Comparison of ENCODE assay signal across 8 cellular contexts in genomic region chr10:124530215-124530665, GRCh38.
A peak's percentile ranks its signal among the peaks of the same experiment; 100 is the strongest.
DNase-seq lines count a peak whose midpoint lies in the region; ATAC-seq and TF ChIP-seq lines count a peak whose summit lies in the region.

No MANE protein-coding gene starts in this region.

- ATAC-seq in GM21825 (IDR thresholded peaks at IDR 0.05; ENCODE audit: unreplicated experiment) (peak; percentile 86), SK-N-SH treated with all-trans-retinoic acid at 6 μM for 48 hours (peak; percentile 99), upper lobe of right lung (peak; percentile 93)

- H3K36me3 ChIP-seq in KOPT-K1 (ENCODE audit: insufficient read depth, low read length) = no peaks in the 10 kb centered on the region
- no peaks in the 10 kb centered on the region for H3K36me3 ChIP-seq in upper lobe of right lung

- H3K27ac Mint-ChIP-seq in activated naive CD4-positive, alpha-beta T cell treated with anti-CD3 and anti-CD28 coated beads, Interleukin-2, amount 10 ng/mL, durations not matched to agents 7 days and 5 days = no peak overlapping the region
- no peak overlapping the region for H3K27ac Mint-ChIP-seq in glutamatergic neuron (ENCODE audit: unreplicated experiment)

- no peaks in the 10 kb centered on the region for H3K27me3 ChIP-seq in upper lobe of right lung

- CTCF ChIA-PET in activated naive CD4-positive, alpha-beta T cell treated with anti-CD3 and anti-CD28 coated beads, Interleukin-2, amount 10 ng/mL, durations not matched to agents 7 days and 5 days (lab: Charles Lee) = interaction anchor here (0.6 to 2.9 kb wide), 12 partner anchors 12 to 431 kb away, joined by 3 to 24 read pairs (median 4); no protein-coding TSS in a partner anchor

- no peaks in the 10 kb centered on the region for H3K36me3 Mint-ChIP-seq in activated naive CD4-positive, alpha-beta T cell treated with anti-CD3 and anti-CD28 coated beads, Interleukin-2, amount 10 ng/mL, durations not matched to agents 7 days and 5 days
- H3K36me3 Mint-ChIP-seq in glutamatergic neuron (ENCODE audit: unreplicated experiment) = no peaks in the 10 kb centered on the region

- H3K4me3 Mint-ChIP-seq in activated naive CD4-positive, alpha-beta T cell treated with anti-CD3 and anti-CD28 coated beads, Interleukin-2, amount 10 ng/mL, durations not matched to agents 7 days and 5 days = no peak overlapping the region
- no peak overlapping the region for H3K4me3 Mint-ChIP-seq in glutamatergic neuron (ENCODE audit: unreplicated experiment)

- no peaks in the 10 kb centered on the region for H3K9me3 Mint-ChIP-seq in activated naive CD4-positive, alpha-beta T cell treated with anti-CD3 and anti-CD28 coated beads, Interleukin-2, amount 10 ng/mL, durations not matched to agents 7 days and 5 days
- H3K9me3 Mint-ChIP-seq in glutamatergic neuron (ENCODE audit: unreplicated experiment) = peaks cover 2% of the 10 kb centered on the region

- no peak overlapping the region for H3K4me3 ChIP-seq in upper lobe of right lung

- intact Hi-C loops in posterior vena cava (cut with DNase I) (loop anchor here (5.0 to 10.0 kb wide), 4 partner anchors 212 to 1737 kb away; partner anchors contain the start of gene FAM53B (in 1 of the 2)), upper lobe of right lung (cut with DNase I) (no loop called here)

- peaks cover 6% of the 10 kb centered on the region for H3K4me1 Mint-ChIP-seq in activated naive CD4-positive, alpha-beta T cell treated with anti-CD3 and anti-CD28 coated beads, Interleukin-2, amount 10 ng/mL, durations not matched to agents 7 days and 5 days
- no peaks in the 10 kb centered on the region for H3K4me1 Mint-ChIP-seq in glutamatergic neuron (ENCODE audit: low read depth, unreplicated experiment)

- no peaks in the 10 kb centered on the region for H3K27me3 Mint-ChIP-seq in activated naive CD4-positive, alpha-beta T cell treated with anti-CD3 and anti-CD28 coated beads, Interleukin-2, amount 10 ng/mL, durations not matched to agents 7 days and 5 days
- H3K27me3 Mint-ChIP-seq in glutamatergic neuron (ENCODE audit: unreplicated experiment) = peaks cover 1% of the 10 kb centered on the region

- H3K9me3 ChIP-seq in KOPT-K1 (ENCODE audit: insufficient read depth, low read length, poor library complexity, severe bottlenecking) = no peaks in the 10 kb centered on the region
- H3K9me3 ChIP-seq in upper lobe of right lung = no peaks in the 10 kb centered on the region

- DNase-seq in GF-D8 (lab: John Stamatoyannopoulos, UW) (peak; percentile 18), glutamatergic neuron (peak; percentile 95), posterior vena cava (ENCODE audit: low spot score) (peak; percentile 95), upper lobe of right lung (peak; percentile 93)
- peak; percentile 92 for DNase-seq in activated naive CD4-positive, alpha-beta T cell treated with anti-CD3 and anti-CD28 coated beads, Interleukin-2, amount 10 ng/mL, durations not matched to agents 7 days and 5 days

- H3K27ac ChIP-seq in KOPT-K1 (ENCODE audit: low read depth, low read length, poor library complexity, severe bottlenecking) (peak overlapping the region; percentile 31), upper lobe of right lung (no peak overlapping the region)

- H3K4me1 ChIP-seq in upper lobe of right lung = peaks cover 5% of the 10 kb centered on the region

- TF ChIP-seq CTCF in glutamatergic neuron (IDR thresholded peaks at IDR 0.05; ENCODE audit: partially characterized antibody, unreplicated experiment) (peak; percentile 84), upper lobe of right lung (IDR thresholded peaks at IDR 0.05) (peak; percentile 91)

TF ChIP-seq in SK-N-SH treated with all-trans-retinoic acid at 6 μM for 48 hours, 23 proteins besides CTCF, POLR2A, EP300 and RAD21:
- TF ChIP-seq ARNTL (CRISPR knock-in tag; IDR thresholded peaks at IDR 0.05; ENCODE audit: borderline replicate concordance, low read depth) (no peak), ESRRG (CRISPR knock-in tag; IDR thresholded peaks at IDR 0.05) (no peak), GLIS3 (CRISPR knock-in tag; IDR thresholded peaks at IDR 0.05) (no peak), TCF4 (CRISPR knock-in tag; IDR thresholded peaks at IDR 0.05; ENCODE audit: borderline replicate concordance) (no peak), CSRNP3 (CRISPR knock-in tag; IDR thresholded peaks at IDR 0.05) (no peak), ISL1 (CRISPR knock-in tag; IDR thresholded peaks at IDR 0.05) (no peak), ZNF565 (CRISPR knock-in tag; conservative IDR thresholded peaks at IDR 0.05; ENCODE audit: low read depth) (no peak), CSDC2 (CRISPR knock-in tag; IDR thresholded peaks at IDR 0.05) (no peak), BACH2 (CRISPR knock-in tag; IDR thresholded peaks at IDR 0.05; ENCODE audit: borderline replicate concordance) (no peak)
TF ChIP-seq in SK-N-SH treated with all-trans-retinoic acid at 6 μM for 48 hours: peak in this region for 0.

Comparison
In these comparisons a context has a peak if more than half of its experiments do, and no peak if none do; other contexts are left out.
1. DNase-seq: peak in every context shown above with its lines; median percentile 95 in glutamatergic neuron; 95 in posterior vena cava; 93 in upper lobe of right lung; 92 in activated naive CD4-positive, alpha-beta T cell treated with anti-CD3 and anti-CD28 coated beads, Interleukin-2, amount 10 ng/mL, durations not matched to agents 7 days and 5 days; 18 in GF-D8.